ENCODE assay signal across 1 cellular context in genomic region chr5:1201327-1202025, GRCh38.
TF ChIP-seq lines count a peak whose summit lies in the region.

Gene SLC6A19, plus strand, starts transcription at chr5:1201595. Its CDS starts 56 bp downstream, at chr5:1201651.

TF ChIP-seq in H1, 55 proteins besides CTCF, POLR2A, EP300 and RAD21 (continued from another document):
- TF ChIP-seq CHD7 (IDR thresholded peaks at IDR 0.05; ENCODE audit: insufficient replicate concordance, low read length) (no peak), SRF (IDR thresholded peaks at IDR 0.05; ENCODE audit: low read depth, low read length) (no peak), TAF7 (optimal IDR thresholded peaks at IDR 0.05; ENCODE audit: borderline replicate concordance, low read depth, low read length) (no peak), SIX5 (IDR thresholded peaks at IDR 0.05; ENCODE audit: low read depth, low read length) (no peak), SIN3A (conservative IDR thresholded peaks at IDR 0.05 in 1 of 2, IDR thresholded peaks at IDR 0.05 in 1 of 2; ENCODE audit: low read depth in 1 of 2, low read length in 2 of 2) (no peak), RFX5 (IDR thresholded peaks at IDR 0.05; ENCODE audit: borderline replicate concordance, low read depth, low read length) (no peak), EGR1 (IDR thresholded peaks at IDR 0.05; ENCODE audit: borderline replicate concordance, low read depth, low read length) (no peak), MAX (IDR thresholded peaks at IDR 0.05) (no peak)
TF ChIP-seq in H1: peak in this region for 0.
